Comparison of ENCODE assay signal across 2 cellular contexts in genomic region chr12:124783087-124783486, GRCh38.
TF ChIP-seq lines count a peak whose summit lies in the region.

No MANE protein-coding gene starts in this region.

TF ChIP-seq in HepG2, 621 proteins besides CTCF, POLR2A, EP300 and RAD21:
- TF ChIP-seq ZNF224 (CRISPR knock-in tag; IDR thresholded peaks at IDR 0.05) (no peak), ZNF770 (CRISPR knock-in tag; IDR thresholded peaks at IDR 0.05) (peak; percentile 51; the same call in 1 of the 2 replicates)
TF ChIP-seq in HepG2: peak in this region for 1.

TF ChIP-seq in H1, 55 proteins besides CTCF, POLR2A, EP300 and RAD21:
- TF ChIP-seq CBX5 (IDR thresholded peaks at IDR 0.05; ENCODE audit: low read depth, low read length) (no peak), KDM1A (IDR thresholded peaks at IDR 0.05; ENCODE audit: borderline replicate concordance, low read length) (0 out of 2 replicates have a peak, but pooled peaks have one; percentile 17)
